12 cellular contexts compared by ENCODE assay signal in genomic region chr17:83151442-83152220, GRCh38.
DNase-seq lines count a peak whose midpoint lies in the region; ATAC-seq and TF ChIP-seq lines count a peak whose summit lies in the region.
"Had no signal": no experiment of that assay in that cellular context is flagged by ENCODE, and none has a peak within 500 bp of the region (broad histone marks: within the 10 kb centered on the region; RNA-seq: fewer than 3 reads in every experiment).

No MANE protein-coding gene starts in this region.

- peaks cover 31% of the 10 kb centered on the region for H3K4me1 Mint-ChIP-seq in type B pancreatic cell (ENCODE audit: unreplicated experiment)

- no peak for TF ChIP-seq CTCF in esophagus muscularis mucosa (IDR thresholded peaks at IDR 0.05)
- TF ChIP-seq CTCF in type B pancreatic cell (conservative IDR thresholded peaks at IDR 0.05): no peak

- peak overlapping the region; percentile 35 for H3K4me3 Mint-ChIP-seq in type B pancreatic cell

- H3K4me3 ChIP-seq in esophagus muscularis mucosa (no peak overlapping the region), mesodermal cell (ENCODE audit: extremely low read depth, insufficient read depth, low read length, poor library complexity, severe bottlenecking) (no peak overlapping the region)

- no peaks in the 10 kb centered on the region for H3K36me3 ChIP-seq in esophagus muscularis mucosa
- H3K36me3 ChIP-seq in mesodermal cell (ENCODE audit: control insufficient read depth, insufficient read depth, low read length): no peaks in the 10 kb centered on the region

- TF ChIP-seq EP300 in esophagus muscularis mucosa (IDR thresholded peaks at IDR 0.05): no peak

- H3K9me3 Mint-ChIP-seq in type B pancreatic cell: peaks cover 3% of the 10 kb centered on the region

- H3K4me1 ChIP-seq in esophagus muscularis mucosa (peaks cover 0 to 29% (median 15%) of the 10 kb centered on the region in 4 donors), mesodermal cell (ENCODE audit: control insufficient read depth, insufficient read depth, low read length, poor library complexity, severe bottlenecking) (peaks cover 18% of the 10 kb centered on the region)

- H3K9me3 ChIP-seq in esophagus muscularis mucosa (no peaks in the 10 kb centered on the region), mesodermal cell (ENCODE audit: control insufficient read depth, low read length) (no peaks in the 10 kb centered on the region)

- in situ Hi-C loops in ACHN (cut with HindIII; ENCODE audit: low pct_ligation_motif_present, low pct_unique_long_range_greater_than_20kb, low sequenced_read_pairs): no loop called here

- DNase-seq in SIG-M5 treated with dmso at 0.1 percent for 504 hours (lab: John Stamatoyannopoulos, UW; ENCODE audit: unreplicated experiment): peak; percentile 15
- no peak for DNase-seq in SIG-M5 (lab: John Stamatoyannopoulos, UW)
- DNase-seq in esophagus muscularis mucosa (ENCODE audit: extremely low spot score): peak; percentile 68
- DNase-seq in type B pancreatic cell (ENCODE audit: extremely low spot score, unreplicated experiment): peak; percentile 62
- no peak for DNase-seq in ACHN
- no peak for DNase-seq in NCI-H510A (lab: John Stamatoyannopoulos, UW)
- DNase-seq: activated effector memory CD4-positive, alpha-beta T cell treated with anti-CD3 and anti-CD28 coated beads, Interleukin-2, amount 50 U/mL, for 16 hours; NCI-H446 treated with DMSO at 0.1 percent for 48 hours had no signal

- H3K27ac Mint-ChIP-seq in type B pancreatic cell: peak overlapping the region; percentile 50

- peaks cover 0 to 8% (median 0%) of the 10 kb centered on the region in 4 donors for H3K27me3 ChIP-seq in esophagus muscularis mucosa

- peaks cover 16% of the 10 kb centered on the region for H3K27me3 Mint-ChIP-seq in type B pancreatic cell

- no peak for ATAC-seq in GM18858 (IDR thresholded peaks at IDR 0.05; ENCODE audit: unreplicated experiment)
- ATAC-seq: Right ventricle myocardium inferior had no signal

- intact Hi-C loops in esophagus muscularis mucosa (cut with DNase I): no loop called here

- 58% methylated on average over 22 of the region's 32 CpGs for WGBS in esophagus muscularis mucosa
- WGBS in mesodermal cell (ENCODE audit: insufficient coverage in 2 of 2), 2 experiments: 65 to 74% methylated on average over 17 to 29 of the region's 32 CpGs

- H3K27ac ChIP-seq in esophagus muscularis mucosa (replicated peaks in 1 of 4): peak overlapping the region in 2 of 4 donors; percentile 27 to 31
- peak overlapping the region; percentile 36 for H3K27ac ChIP-seq in mesodermal cell (ENCODE audit: low read depth, low read length, severe bottlenecking)
- H3K27ac ChIP-seq: 22Rv1 had no signal

- no peaks in the 10 kb centered on the region for H3K36me3 Mint-ChIP-seq in type B pancreatic cell

- TF ChIP-seq POLR2A in esophagus muscularis mucosa (IDR thresholded peaks at IDR 0.05; ENCODE audit: low read depth): no peak

Comparison
In these comparisons a context has a peak if more than half of its experiments do, and no peak if none do; other contexts are left out.
1. DNase-seq: peak in SIG-M5 treated with dmso at 0.1 percent for 504 hours (single experiment), esophagus muscularis mucosa (single experiment) and type B pancreatic cell (single experiment); none in SIG-M5 (single experiment), ACHN (single experiment) and NCI-H510A (single experiment).